In genomic region chr1:164101802-164102201, GRCh38 we compare ENCODE assay signal across 1 cellular context.
TF ChIP-seq lines count a peak whose summit lies in the region.

No MANE protein-coding gene starts in this region.

TF ChIP-seq in H1, 55 proteins besides CTCF, POLR2A, EP300 and RAD21 (continued from another document):
- TF ChIP-seq SP1 (IDR thresholded peaks at IDR 0.05; ENCODE audit: low read depth, low read length) (no peak), JUN (IDR thresholded peaks at IDR 0.05; ENCODE audit: low read depth, low read length) (no peak), NANOG (IDR thresholded peaks at IDR 0.05; ENCODE audit: insufficient read depth, low read depth, low read length, poor library complexity, severe bottlenecking) (no peak), CTBP2 (IDR thresholded peaks at IDR 0.05; ENCODE audit: borderline replicate concordance, insufficient read depth, insufficient read length, low read length) (no peak), POLR2AphosphoS5 (IDR thresholded peaks at IDR 0.05; ENCODE audit: low read depth, low read length) (no peak), RNF2 (IDR thresholded peaks at IDR 0.05; ENCODE audit: borderline replicate concordance, low read depth, low read length, missing control alignments, poor library complexity, severe bottlenecking) (no peak), KDM4A (IDR thresholded peaks at IDR 0.05; ENCODE audit: low read depth, low read length, severe bottlenecking) (no peak), BRCA1 (IDR thresholded peaks at IDR 0.05; ENCODE audit: low read depth, low read length) (no peak), USF2 (IDR thresholded peaks at IDR 0.05; ENCODE audit: low read length) (no peak), RBBP5 (IDR thresholded peaks at IDR 0.05; ENCODE audit: borderline replicate concordance, low read depth, low read length) (no peak), SIRT6 (IDR thresholded peaks at IDR 0.05; ENCODE audit: low read length) (no peak)
